In genomic region chr2:169561364-169561763, GRCh38 we compare ENCODE assay signal across 14 cellular contexts. TPM values are rescaled to one million over a fixed set of nuclear protein-coding genes. Genes with fewer than 3 reads are reported as not detected.
"Had no signal": no experiment of that assay in that cellular context is flagged by ENCODE, and none has a peak within 500 bp of the region (broad histone marks: within the 10 kb centered on the region; RNA-seq: fewer than 3 reads in every experiment).

No MANE protein-coding gene starts in this region.

- ATAC-seq: activated CD8-positive, alpha-beta T cell treated with anti-CD3 and anti-CD28 coated beads for 36 hours; body of pancreas; gastroesophageal sphincter; left colon; lower lobe of right lung had no signal

- H3K4me1 ChIP-seq: body of pancreas, colonic mucosa, gastroesophageal sphincter, lower lobe of right lung had no signal

- H3K27me3 ChIP-seq: body of pancreas, colonic mucosa, gastroesophageal sphincter, ovary had no signal

- H3K9me3 ChIP-seq: body of pancreas, colonic mucosa, gastroesophageal sphincter, lower lobe of right lung, ovary had no signal

- DNase-seq: activated B cell treated with CpG ODN at 0.5 μM for 24 hours; activated CD4-positive, alpha-beta T cell treated with anti-CD3 and anti-CD28 coated beads for 48 hours; activated CD8-positive, alpha-beta T cell treated with anti-CD3 and anti-CD28 coated beads for 36 hours; body of pancreas; caudate nucleus; colonic mucosa; left colon; lower lobe of right lung; ovary; stimulated activated CD4-positive, alpha-beta T cell treated with anti-CD3 and anti-CD28 coated beads, Interleukin-12 subunit alpha, Interleukin-12 subunit beta, amount 100 ng/mL, for 4 hours; stimulated activated CD4-positive, alpha-beta T cell treated with anti-CD3 and anti-CD28 coated beads, Interleukin-2, amount 100 ng/mL, for 24 hours had no signal

- H3K4me3 ChIP-seq: body of pancreas, colonic mucosa, gastroesophageal sphincter, lower lobe of right lung, ovary had no signal

- H3K36me3 ChIP-seq: colonic mucosa, ovary had no signal

- H3K27ac ChIP-seq: body of pancreas, colonic mucosa, gastroesophageal sphincter, lower lobe of right lung, ovary had no signal

- FAIRE-seq: urothelium cell line had no signal

RNA-seq across cellular contexts. Expression of gene KLHL41, which starts 51.9 kb away (rescaled TPM):
- total RNA-seq: T-helper 1 cell treated with Interleukin-12 subunit alpha and Interleukin-12 subunit beta and Interleukin-4 antibody, amounts not matched to agents 30 ng/mL and 1 ng/mL, for 36 hours had no signal
